In the genomic region with DNA sequence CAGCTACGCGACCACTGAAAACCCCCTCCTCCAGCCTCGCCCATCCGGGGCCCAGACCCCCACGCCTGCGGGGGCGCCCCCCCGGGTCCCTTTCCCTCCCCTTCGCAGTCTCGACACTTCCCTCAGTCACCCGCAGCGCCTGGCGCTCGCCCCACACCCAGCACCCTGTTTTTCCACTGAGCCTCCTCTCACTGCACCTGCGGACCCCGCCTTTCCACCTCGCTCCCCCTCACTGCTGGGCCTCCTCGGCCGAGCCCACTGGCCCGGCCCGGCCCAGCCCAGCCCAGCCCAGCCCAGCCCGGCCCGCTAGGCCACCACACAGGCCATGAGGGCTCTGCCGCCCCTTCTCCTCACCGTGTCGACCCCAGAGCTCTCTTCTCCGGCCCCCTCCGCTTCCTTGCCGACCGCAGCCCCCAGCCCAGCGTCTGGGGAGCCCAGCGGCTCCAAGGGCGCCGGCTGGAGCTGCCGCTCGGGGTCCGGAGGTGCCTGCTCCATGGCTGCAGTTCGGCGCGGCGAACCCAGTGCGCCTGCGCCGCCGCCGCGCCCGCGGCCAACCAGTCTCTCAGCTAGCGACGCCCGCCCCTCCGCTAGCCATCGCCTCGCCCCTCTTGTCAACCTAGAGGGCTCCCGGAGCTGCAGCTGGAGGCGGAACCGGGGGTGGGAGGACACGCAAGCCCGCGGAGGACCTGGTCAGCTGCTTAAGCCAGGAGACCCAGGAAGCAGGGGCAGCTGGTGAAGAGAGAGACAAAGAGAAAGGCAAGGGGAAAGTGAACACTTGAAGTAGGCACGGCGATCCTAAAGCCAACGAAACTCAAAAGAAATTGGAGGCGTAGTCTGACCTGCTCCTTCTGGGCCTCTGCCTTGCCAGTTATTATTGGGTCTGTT, we compare ENCODE assay signal across 1 cellular context.
TF ChIP-seq lines count a peak whose summit lies in the region.

TSS of gene SNX4 (minus strand) at position 525 of the 885 bp plus-strand sequence. CDS start at position 495, 30 bp downstream.

TF ChIP-seq in HepG2, 621 proteins besides CTCF, POLR2A, EP300 and RAD21 (continued from another document and continues in another):
- TF ChIP-seq SETDB1 (CRISPR knock-in tag; IDR thresholded peaks at IDR 0.05; ENCODE audit: borderline replicate concordance) (no peak), ZNF225 (CRISPR knock-in tag; IDR thresholded peaks at IDR 0.05) (peak; percentile 65; the same call in 1 of the 2 replicates), ZNF318 (CRISPR knock-in tag; IDR thresholded peaks at IDR 0.05) (no peak), MEIS2 (CRISPR knock-in tag; IDR thresholded peaks at IDR 0.05) (0 out of 2 replicates have a peak, but pooled peaks have one; percentile 55), ZNF281 (CRISPR knock-in tag; IDR thresholded peaks at IDR 0.05; ENCODE audit: borderline replicate concordance) (no peak), GATAD2A (CRISPR knock-in tag; IDR thresholded peaks at IDR 0.05) (peak; percentile 41), GMEB2 (CRISPR knock-in tag; IDR thresholded peaks at IDR 0.05; ENCODE audit: low read depth) (no peak), TBX2 (CRISPR knock-in tag; IDR thresholded peaks at IDR 0.05; ENCODE audit: borderline replicate concordance) (no peak), KDM4B (CRISPR knock-in tag; IDR thresholded peaks at IDR 0.05) (no peak; the same call in 1 of the 2 replicates), SIN3A (IDR thresholded peaks at IDR 0.05; ENCODE audit: borderline replicate concordance, low read depth, low read length) (peak; percentile 88; the same call in 1 of the 2 replicates), ZBTB7A (CRISPR knock-in tag; IDR thresholded peaks at IDR 0.05) (no peak), ZNF607 (CRISPR knock-in tag; IDR thresholded peaks at IDR 0.05; ENCODE audit: borderline replicate concordance) (peak; percentile 89), GABPB1 (CRISPR knock-in tag; IDR thresholded peaks at IDR 0.05) (peak; percentile 65), ZNF24 (IDR thresholded peaks at IDR 0.05) (no peak), ZNF773 (CRISPR knock-in tag; IDR thresholded peaks at IDR 0.05; ENCODE audit: borderline replicate concordance) (no peak), ZMYM4 (CRISPR knock-in tag; IDR thresholded peaks at IDR 0.05) (peak; percentile 74), ZNF772 (CRISPR knock-in tag; IDR thresholded peaks at IDR 0.05) (peak; percentile 79), ZNF292 (CRISPR knock-in tag; IDR thresholded peaks at IDR 0.05; ENCODE audit: borderline replicate concordance, low read depth) (peak; percentile 33; the same call in 1 of the 2 replicates), GATAD1 (CRISPR knock-in tag; IDR thresholded peaks at IDR 0.05) (peak; percentile 73), ARNTL (CRISPR knock-in tag; IDR thresholded peaks at IDR 0.05) (no peak), ZNF674 (CRISPR knock-in tag; IDR thresholded peaks at IDR 0.05; ENCODE audit: low read depth) (no peak), ZNF549 (CRISPR knock-in tag; IDR thresholded peaks at IDR 0.05) (no peak), PAXIP1 (CRISPR knock-in tag; conservative IDR thresholded peaks at IDR 0.05) (peak; percentile 51), MLLT10 (CRISPR knock-in tag; IDR thresholded peaks at IDR 0.05) (no peak), ZNF615 (CRISPR knock-in tag; IDR thresholded peaks at IDR 0.05; ENCODE audit: borderline replicate concordance) (no peak), ETV5 (CRISPR knock-in tag; IDR thresholded peaks at IDR 0.05; ENCODE audit: borderline replicate concordance) (peak; percentile 60; the same call in 1 of the 2 replicates), ZBTB8A (CRISPR knock-in tag; IDR thresholded peaks at IDR 0.05; ENCODE audit: borderline replicate concordance, low read depth) (no peak), FIP1L1 (IDR thresholded peaks at IDR 0.05; ENCODE audit: borderline replicate concordance, insufficient read depth, low read depth, low read length) (no peak), ZFP36L1 (CRISPR knock-in tag; IDR thresholded peaks at IDR 0.05) (0 out of 2 replicates have a peak, but pooled peaks have one; percentile 18), SMARCC2 (IDR thresholded peaks at IDR 0.05) (no peak), MYNN (CRISPR knock-in tag; IDR thresholded peaks at IDR 0.05; ENCODE audit: low read depth) (no peak), TAF15 (IDR thresholded peaks at IDR 0.05; ENCODE audit: low read depth, low read length, poor library complexity, severe bottlenecking) (no peak), ZFP41 (CRISPR knock-in tag; IDR thresholded peaks at IDR 0.05; ENCODE audit: borderline replicate concordance) (no peak), POLR2AphosphoS2 (IDR thresholded peaks at IDR 0.05; ENCODE audit: low read depth, low read length) (no peak)
- TF ChIP-seq, protein P1, sequence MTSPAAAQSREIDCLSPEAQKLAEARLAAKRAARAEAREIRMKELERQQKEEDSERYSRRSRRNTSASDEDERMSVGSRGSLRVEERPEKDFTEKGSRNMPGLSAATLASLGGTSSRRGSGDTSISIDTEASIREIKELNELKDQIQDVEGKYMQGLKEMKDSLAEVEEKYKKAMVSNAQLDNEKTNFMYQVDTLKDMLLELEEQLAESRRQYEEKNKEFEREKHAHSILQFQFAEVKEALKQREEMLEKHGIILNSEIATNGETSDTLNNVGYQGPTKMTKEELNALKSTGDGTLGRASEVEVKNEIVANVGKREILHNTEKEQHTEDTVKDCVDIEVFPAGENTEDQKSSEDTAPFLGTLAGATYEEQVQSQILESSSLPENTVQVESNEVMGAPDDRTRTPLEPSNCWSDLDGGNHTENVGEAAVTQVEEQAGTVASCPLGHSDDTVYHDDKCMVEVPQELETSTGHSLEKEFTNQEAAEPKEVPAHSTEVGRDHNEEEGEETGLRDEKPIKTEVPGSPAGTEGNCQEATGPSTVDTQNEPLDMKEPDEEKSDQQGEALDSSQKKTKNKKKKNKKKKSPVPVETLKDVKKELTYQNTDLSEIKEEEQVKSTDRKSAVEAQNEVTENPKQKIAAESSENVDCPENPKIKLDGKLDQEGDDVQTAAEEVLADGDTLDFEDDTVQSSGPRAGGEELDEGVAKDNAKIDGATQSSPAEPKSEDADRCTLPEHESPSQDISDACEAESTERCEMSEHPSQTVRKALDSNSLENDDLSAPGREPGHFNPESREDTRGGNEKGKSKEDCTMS (CRISPR knock-in tag; conservative IDR thresholded peaks at IDR 0.05): no peak
- TF ChIP-seq, protein P2, sequence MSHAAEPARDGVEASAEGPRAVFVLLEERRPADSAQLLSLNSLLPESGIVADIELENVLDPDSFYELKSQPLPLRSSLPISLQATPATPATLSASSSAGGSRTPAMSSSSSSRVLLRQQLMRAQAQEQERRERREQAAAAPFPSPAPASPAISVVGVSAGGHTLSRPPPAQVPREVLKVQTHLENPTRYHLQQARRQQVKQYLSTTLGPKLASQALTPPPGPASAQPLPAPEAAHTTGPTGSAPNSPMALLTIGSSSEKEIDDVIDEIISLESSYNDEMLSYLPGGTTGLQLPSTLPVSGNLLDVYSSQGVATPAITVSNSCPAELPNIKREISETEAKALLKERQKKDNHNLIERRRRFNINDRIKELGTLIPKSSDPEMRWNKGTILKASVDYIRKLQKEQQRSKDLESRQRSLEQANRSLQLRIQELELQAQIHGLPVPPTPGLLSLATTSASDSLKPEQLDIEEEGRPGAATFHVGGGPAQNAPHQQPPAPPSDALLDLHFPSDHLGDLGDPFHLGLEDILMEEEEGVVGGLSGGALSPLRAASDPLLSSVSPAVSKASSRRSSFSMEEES (CRISPR knock-in tag; IDR thresholded peaks at IDR 0.05): peak; percentile 44; the same call in 1 of the 2 replicates
